ENCODE assay signal across 15 cellular contexts in genomic region chr5:81391-82021, GRCh38. TPM values are rescaled to one million over a fixed set of nuclear protein-coding genes. Genes with fewer than 3 reads are reported as not detected.
DNase-seq lines count a peak whose midpoint lies in the region; TF ChIP-seq lines count a peak whose summit lies in the region.
"Had no signal": no experiment of that assay in that cellular context is flagged by ENCODE, and none has a peak within 500 bp of the region (broad histone marks: within the 10 kb centered on the region; RNA-seq: fewer than 3 reads in every experiment).

No MANE protein-coding gene starts in this region.

- intact Hi-C loops in mammary epithelial cell (cut with micrococcal nuclease) = no loop called here

- H3K18ac ChIP-seq in H9 (ENCODE audit: insufficient read length, low read depth, low read length) (peak overlapping the region; percentile 32), trophoblast cell (ENCODE audit: low read length) (peak overlapping the region; percentile 89)

- in situ Hi-C loops in mammary epithelial cell (cut with MboI; ENCODE audit: low sequenced_read_pairs in 2 of 2) = no loop called here

- no peak overlapping the region for H4K5ac ChIP-seq in H9 (ENCODE audit: insufficient read length, low read depth, low read length)

- H4K20me1 ChIP-seq in H9 (ENCODE audit: control insufficient read depth, insufficient read depth, insufficient read length) (no peaks in the 10 kb centered on the region), mammary epithelial cell (ENCODE audit: insufficient read depth, low read length) (no peaks in the 10 kb centered on the region)

- no peak overlapping the region for H3K9ac ChIP-seq in H9 (ENCODE audit: extremely low read depth, insufficient read length, low read length)
- no peak overlapping the region for H3K9ac ChIP-seq in endodermal cell (ENCODE audit: extremely low read depth, low read length, poor library complexity, severe bottlenecking)
- no peak overlapping the region for H3K9ac ChIP-seq in trophoblast cell (ENCODE audit: low read length)
- H3K9ac ChIP-seq in mammary epithelial cell (ENCODE audit: insufficient read depth, low read length) = no peak overlapping the region

- H3K79me1 ChIP-seq in H9 (ENCODE audit: insufficient read depth, low read depth, low read length, poor library complexity, severe bottlenecking) (no peaks in the 10 kb centered on the region), trophoblast cell (ENCODE audit: low read length) (peaks cover 24% of the 10 kb centered on the region)

- no CpG with 5 or more reads among the region's 19 CpGs for WGBS in H9 (ENCODE audit: extremely low coverage, insufficient read length, low lambda C conversion rate)
- WGBS in endodermal cell (ENCODE audit: insufficient coverage in 1 of 2, insufficient read length in 1 of 2), 2 experiments = 86 to 88% methylated on average over 13 to 19 of the region's 19 CpGs
- WGBS in trophoblast cell (ENCODE audit: extremely low coverage, insufficient coverage, insufficient read length) = no CpG with 5 or more reads among the region's 19 CpGs
- WGBS in mammary epithelial cell (ENCODE audit: low coverage, missing lambda C conversion rate) = 70% methylated on average over 14 of the region's 19 CpGs
- 71 to 72% methylated on average over 18 of the region's 19 CpGs for WGBS in tibial nerve, 2 donors

- dilution Hi-C loops in mammary epithelial cell (cut with HindIII; ENCODE audit: low sequenced_read_pairs) = no loop called here

- TF ChIP-seq POLR2A in tibial nerve (IDR thresholded peaks at IDR 0.05) = no peak

- H3K4me1 Mint-ChIP-seq in H9 = peaks cover 54 to 55% of the 10 kb centered on the region in 2 experiments
- H3K4me1 Mint-ChIP-seq in endodermal cell = peaks cover 18% of the 10 kb centered on the region
- H3K4me1 Mint-ChIP-seq: activated naive CD8-positive, alpha-beta T cell treated with anti-CD3 and anti-CD28 coated beads, Interleukin-2, amount 50 U/mL, for 24 hours; naive thymus-derived CD4-positive, alpha-beta T cell had no signal

- DNase-seq in H9 = no peak
- peak; percentile 61 for DNase-seq in NCI-H345 (lab: John Stamatoyannopoulos, UW)
- DNase-seq in endodermal cell = no peak
- no peak for DNase-seq in trophoblast cell
- DNase-seq in NCI-H1048 (lab: John Stamatoyannopoulos, UW) = no peak
- no peak for DNase-seq in mammary epithelial cell
- no peak for DNase-seq in tibial nerve (ENCODE audit: low spot score in 2 of 2)
- DNase-seq: activated CD4-positive, alpha-beta T cell treated with anti-CD3 and anti-CD28 coated beads, Interleukin-2, amount 50 U/mL, for 48 hours; activated naive CD8-positive, alpha-beta T cell treated with anti-CD3 and anti-CD28 coated beads, Interleukin-2, amount 50 U/mL, for 24 hours; activated T-cell treated with anti-CD3 and anti-CD28 coated beads, Interleukin-2, amount 50 U/mL, for 48 hours; effector CD8-positive, alpha-beta T cell; naive thymus-derived CD4-positive, alpha-beta T cell; NCI-H2227 treated with DMSO at 0.1 percent for 48 hours had no signal

- CTCF ChIA-PET in mammary epithelial cell (lab: Charles Lee; ENCODE audit: low non-redundant PET) = no interaction called here

- H2AFZ ChIP-seq in H9 (ENCODE audit: low read length) (no peak overlapping the region), trophoblast cell (ENCODE audit: insufficient read depth, low read length, poor library complexity) (peak overlapping the region; percentile 15), mammary epithelial cell (ENCODE audit: low read depth, low read length) (no peak overlapping the region)

- H3K9me3 Mint-ChIP-seq in H9 (peaks cover 0 to 3% of the 10 kb centered on the region in 2 experiments; a peak in 2 of 5 replicates), endodermal cell (no peaks in the 10 kb centered on the region)
- H3K9me3 Mint-ChIP-seq: activated naive CD8-positive, alpha-beta T cell treated with anti-CD3 and anti-CD28 coated beads, Interleukin-2, amount 50 U/mL, for 24 hours had no signal

- no peak for TF ChIP-seq EP300 in tibial nerve (IDR thresholded peaks at IDR 0.05)

- H2BK12ac ChIP-seq in H9 (ENCODE audit: insufficient read length, low read depth, low read length) (peak overlapping the region; percentile 78), trophoblast cell (ENCODE audit: low read length) (peak overlapping the region; percentile 80)

- H4K91ac ChIP-seq in H9 (ENCODE audit: insufficient read length, low read depth, low read length) (no peak overlapping the region), trophoblast cell (ENCODE audit: low read depth, low read length) (peak overlapping the region; percentile 73)

- H3K14ac ChIP-seq in H9 (ENCODE audit: insufficient read depth, low read length) (peak overlapping the region; percentile 39; the same call in 1 of the 2 replicates), trophoblast cell (ENCODE audit: low read length) (peak overlapping the region; percentile 36)

- no peak overlapping the region for H2BK120ac ChIP-seq in H9 (ENCODE audit: low read depth, low read length, poor library complexity, severe bottlenecking)
- peak overlapping the region; percentile 70 for H2BK120ac ChIP-seq in trophoblast cell (ENCODE audit: insufficient read depth, low read length, poor library complexity)

- H3K27ac Mint-ChIP-seq in H9 (peak overlapping the region; percentile 19 to 94 (median 66); a peak in 5 of 7 replicates), endodermal cell (peak overlapping the region; percentile 49)
- H3K27ac Mint-ChIP-seq: activated naive CD8-positive, alpha-beta T cell treated with anti-CD3 and anti-CD28 coated beads, Interleukin-2, amount 50 U/mL, for 24 hours; naive thymus-derived CD4-positive, alpha-beta T cell had no signal

- no peak overlapping the region; the same call in 1 of the 2 replicates for H2BK15ac ChIP-seq in H9 (ENCODE audit: low read depth, low read length)

- H4K12ac ChIP-seq in trophoblast cell (ENCODE audit: low read depth, low read length) = no peak overlapping the region

- H3K27ac ChIP-seq in H9 (ENCODE audit: insufficient read length, low read depth, low read length) (no peak overlapping the region), endodermal cell (ENCODE audit: low read depth, low read length) (peak overlapping the region; percentile 87), trophoblast cell (ENCODE audit: low read depth, low read length) (peak overlapping the region; percentile 85), mammary epithelial cell (ENCODE audit: insufficient read depth, low read depth, low read length) (no peak overlapping the region), tibial nerve (no peak overlapping the region)
- H3K27ac ChIP-seq: C4-2B, suprapubic skin had no signal

- peaks cover 6% of the 10 kb centered on the region for H3K23me2 ChIP-seq in H9 (ENCODE audit: insufficient read length, low read depth, low read length, poor library complexity, severe bottlenecking)

- H3K4me3 ChIP-seq in endodermal cell (ENCODE audit: low read length) (no peak overlapping the region), trophoblast cell (ENCODE audit: low read depth, low read length) (no peak overlapping the region), mammary epithelial cell (replicated peaks in 1 of 3; ENCODE audit: insufficient read depth in 1 of 3, low read depth in 2 of 3, low read length in 3 of 3) (no peak overlapping the region), tibial nerve (no peak overlapping the region)
- H3K4me3 ChIP-seq: suprapubic skin had no signal

- H3K27me3 Mint-ChIP-seq in H9 (ENCODE audit: low read depth) (no peaks in the 10 kb centered on the region; the same call in none of the 2 replicates), endodermal cell (ENCODE audit: insufficient read depth) (peaks cover 45% of the 10 kb centered on the region)
- H3K27me3 Mint-ChIP-seq: activated naive CD8-positive, alpha-beta T cell treated with anti-CD3 and anti-CD28 coated beads, Interleukin-2, amount 50 U/mL, for 24 hours had no signal

- H2BK20ac ChIP-seq in H9 (ENCODE audit: low read depth, low read length, poor library complexity, severe bottlenecking) = no peak overlapping the region

- H3K79me2 ChIP-seq in H9 (ENCODE audit: insufficient read depth, low read length) (no peaks in the 10 kb centered on the region), trophoblast cell (ENCODE audit: control insufficient read depth, insufficient read depth, low read length, poor library complexity) (peaks cover 5% of the 10 kb centered on the region), mammary epithelial cell (ENCODE audit: insufficient read depth, low read length) (no peaks in the 10 kb centered on the region)

- H2AK5ac ChIP-seq in H9 (ENCODE audit: insufficient read length, low read length) (no peak overlapping the region), trophoblast cell (ENCODE audit: low read length) (peak overlapping the region; percentile 16)

- H3K4ac ChIP-seq in H9 (ENCODE audit: low read depth, low read length) = no peak overlapping the region
- H3K4ac ChIP-seq in trophoblast cell (ENCODE audit: low read depth, low read length) = no peak overlapping the region

- H4K8ac ChIP-seq in H9 (replicated peaks; ENCODE audit: insufficient read length, low read depth, low read length) (no peak overlapping the region), trophoblast cell (ENCODE audit: low read depth, low read length) (peak overlapping the region; percentile 21)

- peaks cover 9% of the 10 kb centered on the region; the same call in 1 of the 2 replicates for H3K4me1 ChIP-seq in H9 (ENCODE audit: insufficient read depth, low read length)
- peaks cover 9% of the 10 kb centered on the region for H3K4me1 ChIP-seq in endodermal cell (ENCODE audit: control insufficient read depth, insufficient read depth, low read length)
- H3K4me1 ChIP-seq in trophoblast cell (ENCODE audit: control insufficient read depth in 1 of 2, insufficient read depth in 2 of 2, low read length in 2 of 2) = peaks cover 28% of the 10 kb centered on the region in 2 experiments
- no peaks in the 10 kb centered on the region for H3K4me1 ChIP-seq in mammary epithelial cell (ENCODE audit: insufficient read depth, low read length)
- H3K4me1 ChIP-seq in tibial nerve = no peaks in the 10 kb centered on the region
- H3K4me1 ChIP-seq: suprapubic skin had no signal

- H2BK5ac ChIP-seq in H9 (ENCODE audit: insufficient read length, low read length) (no peak overlapping the region), trophoblast cell (ENCODE audit: low read depth, low read length, poor library complexity) (peak overlapping the region; percentile 74)

- H3K23ac ChIP-seq in H9 (ENCODE audit: insufficient read length, low read depth, low read length) = no peak overlapping the region
- no peak overlapping the region for H3K23ac ChIP-seq in trophoblast cell (ENCODE audit: low read length)

- H3K4me3 Mint-ChIP-seq in H9 = peak overlapping the region in 1 of 2 experiments; percentile 68; a peak in 1 of 5 replicates
- peak overlapping the region; percentile 3 for H3K4me3 Mint-ChIP-seq in endodermal cell
- H3K4me3 Mint-ChIP-seq: activated naive CD8-positive, alpha-beta T cell treated with anti-CD3 and anti-CD28 coated beads, Interleukin-2, amount 50 U/mL, for 24 hours; naive thymus-derived CD4-positive, alpha-beta T cell had no signal

- TF ChIP-seq CTCF in H9 (conservative IDR thresholded peaks at IDR 0.05) (no peak), endodermal cell (conservative IDR thresholded peaks at IDR 0.05) (no peak), mammary epithelial cell (conservative IDR thresholded peaks at IDR 0.05 in 1 of 2, IDR thresholded peaks at IDR 0.05 in 1 of 2; ENCODE audit: extremely low read depth in 1 of 2, insufficient read depth in 1 of 2, low read depth in 1 of 2, low read length in 2 of 2) (no peak), tibial nerve (IDR thresholded peaks at IDR 0.05) (no peak)

- H3K36me3 ChIP-seq in endodermal cell (ENCODE audit: control insufficient read depth, insufficient read depth, low read length) (no peaks in the 10 kb centered on the region), trophoblast cell (ENCODE audit: control insufficient read depth in 1 of 2, insufficient read depth in 2 of 2, low read length in 2 of 2) (no peaks in the 10 kb centered on the region), mammary epithelial cell (ENCODE audit: insufficient read depth, low read length) (no peaks in the 10 kb centered on the region), tibial nerve (no peaks in the 10 kb centered on the region)
- H3K36me3 ChIP-seq: suprapubic skin had no signal

- H3K27me3 ChIP-seq in H9 (ENCODE audit: insufficient read depth, low read length) = no peaks in the 10 kb centered on the region
- H3K27me3 ChIP-seq in endodermal cell (ENCODE audit: control insufficient read depth, insufficient read depth, low read length, poor library complexity, severe bottlenecking) = peaks cover 10% of the 10 kb centered on the region
- H3K27me3 ChIP-seq in trophoblast cell (ENCODE audit: insufficient read depth, low read length) = no peaks in the 10 kb centered on the region
- peaks cover 2% of the 10 kb centered on the region for H3K27me3 ChIP-seq in mammary epithelial cell (ENCODE audit: insufficient read depth, low read length)
- H3K27me3 ChIP-seq in tibial nerve = no peaks in the 10 kb centered on the region

- H3K36me3 Mint-ChIP-seq in H9 (ENCODE audit: insufficient read depth in 1 of 3, low read depth in 3 of 3) (peaks cover 0 to 4% (median 3%) of the 10 kb centered on the region in 3 experiments; a peak in 1 of 7 replicates), endodermal cell (ENCODE audit: low read depth) (no peaks in the 10 kb centered on the region)

- H3K56ac ChIP-seq in H9 (ENCODE audit: insufficient read length, low read depth, low read length) = no peak overlapping the region

- H3T11ph ChIP-seq in H9 (ENCODE audit: low read length) = no peak overlapping the region

- H3K4me2 ChIP-seq in H9 (ENCODE audit: insufficient read depth, insufficient read length, low read length) = peak overlapping the region; percentile 15
- peak overlapping the region; percentile 39 for H3K4me2 ChIP-seq in trophoblast cell (ENCODE audit: low read length)
- no peak overlapping the region for H3K4me2 ChIP-seq in mammary epithelial cell (ENCODE audit: insufficient read depth, low read depth, low read length)

- no peaks in the 10 kb centered on the region for H3K9me3 ChIP-seq in H9 (ENCODE audit: control insufficient read depth, low read depth, low read length)
- H3K9me3 ChIP-seq in endodermal cell (ENCODE audit: control insufficient read depth, low read length) = no peaks in the 10 kb centered on the region
- H3K9me3 ChIP-seq in trophoblast cell (ENCODE audit: insufficient read depth, low read depth, low read length) = peaks cover 2% of the 10 kb centered on the region
- no peaks in the 10 kb centered on the region for H3K9me3 ChIP-seq in mammary epithelial cell (replicated peaks; ENCODE audit: insufficient read depth, low read length)
- H3K9me3 ChIP-seq in tibial nerve = no peaks in the 10 kb centered on the region
- H3K9me3 ChIP-seq: suprapubic skin had no signal

- no TSS peak for BruUV-seq in mammary epithelial cell (replicated peaks; lab: Mats Ljungman, UMichigan)

RNA-seq across cellular contexts. Expression of gene PLEKHG4B, which starts 10.5 kb away (rescaled TPM):
- total RNA-seq in H9 (2021) = 41.9 and 44.3 TPM in 2 replicates
- 10 to 100 TPM; 16.3 to 22.8 TPM for total RNA-seq in endodermal cell
- 20.9 TPM for polyA plus RNA-seq in endodermal cell (2013, experiment 1 of 2)
- 19.5 TPM for polyA plus RNA-seq in endodermal cell (2013, experiment 2 of 2)
- 36.7 and 38.3 TPM in 2 replicates for polyA plus RNA-seq in trophoblast cell (2013)
- total RNA-seq in mammary epithelial cell = 1 to 10 TPM in 1 of 2 donors, under 1 TPM in 1; 0.09 to 1.8 TPM
- 0.01 TPM for polyA plus RNA-seq in mammary epithelial cell
- polyA minus RNA-seq in mammary epithelial cell = not detected
- under 1 TPM; under 0.01 to 0.42 (median 0.26) TPM for total RNA-seq in tibial nerve
- polyA plus RNA-seq: naive thymus-derived CD4-positive, alpha-beta T cell had no signal

Comparison
In these comparisons a context has a peak if more than half of its experiments do, and no peak if none do; other contexts are left out.
1. H3K27ac ChIP-seq: peak in endodermal cell (single experiment) and trophoblast cell (single experiment); none in H9 (single experiment), mammary epithelial cell (single experiment) and tibial nerve (0 of 4).
2. RNA of gene PLEKHG4B, which starts 10.5 kb away (total RNA-seq): 41.9 to 44.3 TPM in H9 and 16.3 to 22.8 TPM in endodermal cell; 0.09 to 1.8 TPM in mammary epithelial cell and under 0.01 to 0.42 TPM in tibial nerve; every median in the first group is over 4 times any median in the second.